Comparison of ENCODE assay signal across 9 cellular contexts in the genomic region with DNA sequence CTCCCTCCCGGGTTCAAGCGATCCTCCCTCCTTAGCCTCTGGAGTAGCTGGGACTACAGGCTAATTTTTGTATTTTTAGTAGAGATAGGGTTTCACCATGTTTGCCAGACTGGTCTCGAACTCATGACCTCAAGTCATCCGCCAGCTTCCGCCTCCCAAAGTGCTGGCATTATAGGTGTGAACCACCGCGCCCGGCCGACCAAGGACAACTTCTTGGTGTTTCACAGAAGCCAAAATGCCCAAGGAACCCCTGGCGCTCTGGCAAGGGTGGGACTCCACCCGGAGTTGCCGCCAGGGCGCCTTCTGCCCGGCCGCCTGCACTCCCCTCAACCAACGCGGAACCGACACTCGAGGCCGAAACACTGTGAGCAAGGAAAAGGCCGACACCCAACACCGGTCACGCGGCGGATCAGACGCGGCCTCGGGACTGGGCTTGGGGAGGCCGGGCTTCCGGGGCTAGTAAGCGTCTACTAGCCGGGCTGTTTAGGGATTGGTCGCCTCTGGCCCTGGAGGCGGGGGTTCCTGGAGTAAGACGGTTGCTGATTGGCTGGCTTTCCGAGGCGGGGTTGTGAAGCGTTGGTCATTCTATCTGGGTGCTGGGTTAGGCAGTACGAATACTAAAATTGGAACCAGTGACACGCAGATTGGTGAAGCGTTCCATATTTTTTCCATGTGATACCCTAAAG. TPM values are rescaled to one million over a fixed set of nuclear protein-coding genes. Genes with fewer than 3 reads are reported as not detected.
DNase-seq lines count a peak whose midpoint lies in the region; ATAC-seq and TF ChIP-seq lines count a peak whose summit lies in the region.
"Had no signal": no experiment of that assay in that cellular context is flagged by ENCODE, and none has a peak within 500 bp of the region (broad histone marks: within the 10 kb centered on the region; RNA-seq: fewer than 3 reads in every experiment).

No MANE protein-coding gene starts in this region.

- no peaks in the 10 kb centered on the region for H3K9me3 Mint-ChIP-seq in CD8-positive, alpha-beta T cell

- CTCF ChIA-PET in CD8-positive, alpha-beta T cell (lab: Charles Lee): interaction anchor here (1.3 kb wide), 1 partner anchor 13 kb away, joined by 5 read pairs; no protein-coding TSS in a partner anchor

- TF ChIP-seq CTCF in CD8-positive, alpha-beta T cell (IDR thresholded peaks at IDR 0.05): no peak
- no peak for TF ChIP-seq CTCF in coronary artery (IDR thresholded peaks at IDR 0.05)

- no peaks in the 10 kb centered on the region for H3K27me3 ChIP-seq in CD8-positive, alpha-beta T cell (ENCODE audit: insufficient read depth, low read length)

- H3K4me3 Mint-ChIP-seq in CD8-positive, alpha-beta T cell: peak overlapping the region; percentile 83

- ATAC-seq in CD8-positive, alpha-beta T cell: peak; percentile 99
- ATAC-seq in GM21528 (IDR thresholded peaks at IDR 0.05; ENCODE audit: low FRiP score, unreplicated experiment): peak; percentile 73

- no peaks in the 10 kb centered on the region for H3K27me3 Mint-ChIP-seq in CD8-positive, alpha-beta T cell (ENCODE audit: low read depth)

- peaks cover 8% of the 10 kb centered on the region for H3K4me1 ChIP-seq in CD8-positive, alpha-beta T cell (ENCODE audit: insufficient read depth, low read length)

- H3K36me3 ChIP-seq in CD8-positive, alpha-beta T cell (ENCODE audit: insufficient read depth, low read length): no peaks in the 10 kb centered on the region

- peak overlapping the region; percentile 65 for H3K4me3 ChIP-seq in CD8-positive, alpha-beta T cell (ENCODE audit: low read depth, low read length)
- peak overlapping the region; percentile 61 for H3K4me3 ChIP-seq in coronary artery

- peaks cover 12% of the 10 kb centered on the region for H3K4me1 Mint-ChIP-seq in CD8-positive, alpha-beta T cell (ENCODE audit: low read depth)

- POLR2A ChIA-PET in CD8-positive, alpha-beta T cell (lab: Charles Lee): no interaction called here

- peak; percentile 63 to 86 (median 79) for DNase-seq in CD8-positive, alpha-beta T cell
- DNase-seq in MV-4-11 (lab: John Stamatoyannopoulos, UW) (peak; percentile 98), coronary artery (ENCODE audit: low spot score) (peak; percentile 99), kidney tubule cell (ENCODE audit: low spot score) (peak; percentile 94), NCI-H2196 (lab: John Stamatoyannopoulos, UW; ENCODE audit: unreplicated experiment) (no peak)
- DNase-seq in activated CD4-positive, alpha-beta T cell treated with anti-CD3 and anti-CD28 coated beads, Interleukin-2, amount 50 U/mL, for 24 hours (ENCODE audit: low read depth in 1 of 2, low spot score in 1 of 2): peak; percentile 63 to 86
- DNase-seq in stimulated activated CD4-positive, alpha-beta T cell treated with anti-CD3 and anti-CD28 coated beads, Interleukin-15, amount 100 ng/mL, for 24 hours: peak; percentile 92

- H3K27ac Mint-ChIP-seq in CD8-positive, alpha-beta T cell: peak overlapping the region; percentile 39

- H3K27ac ChIP-seq in CD8-positive, alpha-beta T cell (ENCODE audit: low read depth, low read length): peak overlapping the region; percentile 21
- H3K27ac ChIP-seq in coronary artery: peak overlapping the region; percentile 54 to 90

- H3K9me3 ChIP-seq in CD8-positive, alpha-beta T cell (ENCODE audit: low read length): no peaks in the 10 kb centered on the region

- intact Hi-C loops in CD8-positive, alpha-beta T cell (cut with DNase I, micrococcal nuclease): loop anchor here (1.0 kb wide), 1 partner anchor 16 kb away; a partner anchor contains a TSS

- no peaks in the 10 kb centered on the region for H3K36me3 Mint-ChIP-seq in CD8-positive, alpha-beta T cell

RNA-seq across cellular contexts. Expression of a gene that starts 7.7 kb away (rescaled TPM):
- under 1 TPM in 1 of 2 experiments, not detected in 1; 0.14 TPM for total RNA-seq in CD8-positive, alpha-beta T cell
- total RNA-seq: M059J had no signal

RNA-seq across cellular contexts. Expression of a gene that starts 16.3 kb away (rescaled TPM):
- 1 to 10 TPM; 4.6 to 5.3 TPM for total RNA-seq in CD8-positive, alpha-beta T cell

RNA-seq across cellular contexts. Expression of a gene that starts 16.8 kb away (rescaled TPM):
- total RNA-seq in CD8-positive, alpha-beta T cell: 1 to 10 TPM; 5.2 to 5.5 TPM
- total RNA-seq: M059J had no signal

RNA-seq across cellular contexts. Expression of a gene that starts 36.0 kb away (rescaled TPM):
- 1 to 10 TPM; 4.7 to 5.3 TPM for total RNA-seq in CD8-positive, alpha-beta T cell
